ENCODE assay signal across 1 cellular context in genomic region chr6:29426654-29427053, GRCh38.
TF ChIP-seq lines count a peak whose summit lies in the region.

No MANE protein-coding gene starts in this region.

TF ChIP-seq in SK-N-SH, 30 proteins besides CTCF, POLR2A, EP300 and RAD21 (continued from another document):
- TF ChIP-seq REST (IDR thresholded peaks at IDR 0.05; ENCODE audit: low read depth, low read length) (no peak), TAF1 (IDR thresholded peaks at IDR 0.05; ENCODE audit: borderline replicate concordance, low read depth, low read length) (no peak), MXI1 (IDR thresholded peaks at IDR 0.05; ENCODE audit: low read depth, low read length) (no peak), GATA2 (CRISPR knock-in tag; IDR thresholded peaks at IDR 0.05) (no peak)
